15 cellular contexts compared by ENCODE assay signal in the genomic region with DNA sequence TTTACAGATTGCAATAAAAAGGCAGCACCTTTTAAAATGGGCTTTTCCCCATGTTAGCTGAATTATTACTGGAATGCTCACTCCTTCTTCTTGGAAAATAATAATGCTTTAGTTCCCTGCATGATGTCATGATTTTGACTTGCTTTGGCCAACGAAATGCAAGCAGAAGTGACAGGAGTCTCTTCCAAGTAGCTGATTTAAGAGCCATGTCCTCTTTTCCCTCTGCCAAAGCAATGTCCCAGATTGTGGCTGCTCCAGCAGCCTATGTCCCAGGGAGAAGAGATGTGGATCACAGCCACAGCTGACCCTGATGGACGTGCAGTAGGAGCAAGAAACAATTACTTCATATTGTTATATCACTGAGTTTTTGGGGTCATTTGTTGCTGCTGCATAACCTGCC.
A peak's percentile ranks its signal among the peaks of the same experiment; 100 is the strongest.
DNase-seq lines count a peak whose midpoint lies in the region; ATAC-seq and TF ChIP-seq lines count a peak whose summit lies in the region.
"Had no signal": no experiment of that assay in that cellular context is flagged by ENCODE, and none has a peak within 500 bp of the region (broad histone marks: within the 10 kb centered on the region; RNA-seq: fewer than 3 reads in every experiment).

No MANE protein-coding gene starts in this region.

- 33% methylated on average over 2 of the region's 2 CpGs for WGBS in esophagus muscularis mucosa

- no peaks in the 10 kb centered on the region for H3K9me3 ChIP-seq in left ventricle myocardium inferior (replicated peaks)
- H3K9me3 ChIP-seq in right atrium auricular region = no peaks in the 10 kb centered on the region
- H3K9me3 ChIP-seq in esophagus muscularis mucosa = peaks cover 0 to 2% (median 0%) of the 10 kb centered on the region in 4 donors
- no peaks in the 10 kb centered on the region for H3K9me3 ChIP-seq in thoracic aorta
- H3K9me3 ChIP-seq: HAP-1 had no signal

- H3K27me3 ChIP-seq in left ventricle myocardium inferior (ENCODE audit: low read depth) = no peaks in the 10 kb centered on the region
- H3K27me3 ChIP-seq in right atrium auricular region = no peaks in the 10 kb centered on the region
- no peaks in the 10 kb centered on the region for H3K27me3 ChIP-seq in esophagus muscularis mucosa
- H3K27me3 ChIP-seq in thoracic aorta (replicated peaks; ENCODE audit: insufficient read depth) = no peaks in the 10 kb centered on the region

- peaks cover 20% of the 10 kb centered on the region for H3K4me1 ChIP-seq in left ventricle myocardium inferior
- H3K4me1 ChIP-seq in right atrium auricular region = no peaks in the 10 kb centered on the region
- peaks cover 8 to 42% (median 34%) of the 10 kb centered on the region in 4 donors for H3K4me1 ChIP-seq in esophagus muscularis mucosa
- peaks cover 0 to 61% of the 10 kb centered on the region in 2 donors for H3K4me1 ChIP-seq in thoracic aorta (ENCODE audit: control insufficient read depth in 1 of 2, low read depth in 2 of 2)
- H3K4me1 ChIP-seq: HAP-1 had no signal

- H3K36me3 ChIP-seq in left ventricle myocardium inferior (no peaks in the 10 kb centered on the region), right atrium auricular region (no peaks in the 10 kb centered on the region), esophagus muscularis mucosa (no peaks in the 10 kb centered on the region), thoracic aorta (no peaks in the 10 kb centered on the region)
- H3K36me3 ChIP-seq: HAP-1 had no signal

- no peak for TF ChIP-seq EP300 in esophagus muscularis mucosa (IDR thresholded peaks at IDR 0.05)

- DNase-seq in left ventricle myocardium inferior (no peak), right atrium auricular region (ENCODE audit: low spot score) (no peak), esophagus muscularis mucosa (ENCODE audit: extremely low spot score) (peak; percentile 39), thoracic aorta (ENCODE audit: low spot score) (no peak), Ammon's horn (ENCODE audit: low spot score) (no peak), NCI-H2171 treated with DMSO at 0.1 percent for 48 hours (lab: John Stamatoyannopoulos, UW) (no peak)
- DNase-seq: AML-193; Calu3; CD4-positive, alpha-beta memory T cell; COR-L47; DMS53; DMS79 treated with DMSO at 0.1 percent for 48 hours; GOT3; HFFc6 had no signal

- H3K27ac ChIP-seq in left ventricle myocardium inferior (replicated peaks) = peak overlapping the region; percentile 16
- H3K27ac ChIP-seq in right atrium auricular region = no peak overlapping the region
- no peak overlapping the region for H3K27ac ChIP-seq in esophagus muscularis mucosa (replicated peaks in 1 of 4)
- peak overlapping the region; percentile 35 to 50 for H3K27ac ChIP-seq in thoracic aorta

- H3K4me3 ChIP-seq in left ventricle myocardium inferior (no peak overlapping the region), right atrium auricular region (no peak overlapping the region), esophagus muscularis mucosa (no peak overlapping the region), thoracic aorta (no peak overlapping the region)
- H3K4me3 ChIP-seq: HAP-1 had no signal

- no peak for TF ChIP-seq POLR2A in esophagus muscularis mucosa (IDR thresholded peaks at IDR 0.05; ENCODE audit: low read depth)

- intact Hi-C loops in left ventricle myocardium inferior (cut with micrococcal nuclease) = no loop called here
- intact Hi-C loops in esophagus muscularis mucosa (cut with DNase I) = no loop called here

- TF ChIP-seq CTCF in left ventricle myocardium inferior (IDR thresholded peaks at IDR 0.05; ENCODE audit: borderline replicate concordance) (no peak), right atrium auricular region (IDR thresholded peaks at IDR 0.05) (no peak), esophagus muscularis mucosa (IDR thresholded peaks at IDR 0.05) (no peak), thoracic aorta (IDR thresholded peaks at IDR 0.05) (no peak)

- no peak for ATAC-seq in thoracic aorta (ENCODE audit: insufficient number of reproducible peaks, low FRiP score, low read depth)

Comparison
In these comparisons a context has a peak if more than half of its experiments do, and no peak if none do; other contexts are left out.
1. H3K27ac ChIP-seq: peak in left ventricle myocardium inferior (single experiment) and thoracic aorta (2 of 2); none in right atrium auricular region (0 of 2) and esophagus muscularis mucosa (0 of 4).